ENCODE assay signal across 12 cellular contexts in genomic region chr19:16085115-16085514, GRCh38. TPM values are rescaled to one million over a fixed set of nuclear protein-coding genes. Genes with fewer than 3 reads are reported as not detected.
A peak's percentile ranks its signal among the peaks of the same experiment; 100 is the strongest.
DNase-seq lines count a peak whose midpoint lies in the region; ATAC-seq, FAIRE-seq and TF ChIP-seq lines count a peak whose summit lies in the region.
"Had no signal": no experiment of that assay in that cellular context is flagged by ENCODE, and none has a peak within 500 bp of the region (broad histone marks: within the 10 kb centered on the region; RNA-seq: fewer than 3 reads in every experiment).

No MANE protein-coding gene starts in this region.

- peaks cover 37 to 62% of the 10 kb centered on the region in 2 donors for H3K36me3 Mint-ChIP-seq in activated T-cell treated with anti-CD3 and anti-CD28 coated beads, Interleukin-2, amount 50 U/mL, for 72 hours (ENCODE audit: insufficient read depth in 2 of 2)

- H3K4me1 ChIP-seq in fibroblast of lung (ENCODE audit: control insufficient read depth, extremely low read depth, insufficient read depth, low read length) (peaks cover 41% of the 10 kb centered on the region), tibial artery (peaks cover 0 to 86% (median 51%) of the 10 kb centered on the region in 4 donors)

- H3K9me3 Mint-ChIP-seq in activated T-cell treated with anti-CD3 and anti-CD28 coated beads, Interleukin-2, amount 50 U/mL, for 72 hours, result no peaks in the 10 kb centered on the region
- H3K9me3 Mint-ChIP-seq: mesothelial cell of epicardium had no signal

- intact Hi-C loops in tibial artery (cut with DNase I; ENCODE audit: low total_unique reads), result no loop called here

- peak; percentile 19 to 37 for ATAC-seq in activated T-cell treated with anti-CD3 and anti-CD28 coated beads, Interleukin-2, amount 50 U/mL, for 72 hours (replicated peaks in 1 of 2)
- ATAC-seq: body of pancreas had no signal

- H3K9me3 ChIP-seq in WERI-Rb-1 (ENCODE audit: severe bottlenecking) (no peaks in the 10 kb centered on the region), fibroblast of lung (ENCODE audit: control insufficient read depth, insufficient read depth, low read depth, low read length) (no peaks in the 10 kb centered on the region), tibial artery (no peaks in the 10 kb centered on the region)
- H3K9me3 ChIP-seq: body of pancreas had no signal

- no peak for DNase-seq in activated T-cell treated with anti-CD3 and anti-CD28 coated beads, Interleukin-2, amount 50 U/mL, for 72 hours
- no peak for DNase-seq in activated T-cell treated with anti-CD3 and anti-CD28 coated beads, Interleukin-2, amount 50 U/mL, for 48 hours
- DNase-seq in WERI-Rb-1, result no peak
- peak in 1 of 2 donors; percentile 45 for DNase-seq in fibroblast of lung (ENCODE audit: low read depth in 2 of 2)
- DNase-seq in tibial artery, result no peak
- no peak for DNase-seq in SHP77 (lab: John Stamatoyannopoulos, UW)
- no peak for DNase-seq in GM19239 (ENCODE audit: insufficient read length, low spot score)
- DNase-seq in occipital lobe (lab: John Stamatoyannopoulos, UW), result no peak
- DNase-seq: body of pancreas, KBM-7 had no signal

- H3K4me3 ChIP-seq in WERI-Rb-1 (ENCODE audit: low read depth, low read length) (no peak overlapping the region), fibroblast of lung (replicated peaks in 1 of 4; ENCODE audit: control extremely low read depth in 1 of 4, insufficient read depth in 1 of 4, low read depth in 3 of 4, low read length in 4 of 4) (no peak overlapping the region), tibial artery (no peak overlapping the region)
- H3K4me3 ChIP-seq: body of pancreas had no signal

- H3K4me2 ChIP-seq in fibroblast of lung (ENCODE audit: extremely low read depth, insufficient read depth, low read length), result no peak overlapping the region

- no peaks in the 10 kb centered on the region for H3K27me3 Mint-ChIP-seq in activated T-cell treated with anti-CD3 and anti-CD28 coated beads, Interleukin-2, amount 50 U/mL, for 72 hours (ENCODE audit: low read depth)

- H3K4me3 Mint-ChIP-seq in activated T-cell treated with anti-CD3 and anti-CD28 coated beads, Interleukin-2, amount 50 U/mL, for 72 hours, result peak overlapping the region; percentile 78 to 82
- H3K4me3 Mint-ChIP-seq: mesothelial cell of epicardium had no signal

- peaks cover 74% of the 10 kb centered on the region for H3K4me1 Mint-ChIP-seq in activated T-cell treated with anti-CD3 and anti-CD28 coated beads, Interleukin-2, amount 50 U/mL, for 72 hours (ENCODE audit: low read depth)

- no peak overlapping the region for H2AFZ ChIP-seq in fibroblast of lung (ENCODE audit: low read length)

- no peak overlapping the region for H3K9ac ChIP-seq in fibroblast of lung (ENCODE audit: insufficient read depth, low read length)

- H3K27ac Mint-ChIP-seq in activated T-cell treated with anti-CD3 and anti-CD28 coated beads, Interleukin-2, amount 50 U/mL, for 72 hours, result peak overlapping the region; percentile 21

- peaks cover 96% of the 10 kb centered on the region for H3K79me2 ChIP-seq in fibroblast of lung (ENCODE audit: control insufficient read depth, insufficient read depth, low read length)

- H3K27me3 ChIP-seq in WERI-Rb-1 (ENCODE audit: insufficient read depth, low read depth, severe bottlenecking) (no peaks in the 10 kb centered on the region), fibroblast of lung (ENCODE audit: control insufficient read depth, insufficient read depth, low read length) (no peaks in the 10 kb centered on the region), tibial artery (no peaks in the 10 kb centered on the region)
- H3K27me3 ChIP-seq: body of pancreas had no signal

- FAIRE-seq in GM19239 (lab: Jason Lieb, UNC), result no peak

- H3K36me3 ChIP-seq in WERI-Rb-1, result peaks cover 87% of the 10 kb centered on the region
- peaks cover 55% of the 10 kb centered on the region for H3K36me3 ChIP-seq in fibroblast of lung (ENCODE audit: control insufficient read depth, insufficient read depth, low read length)
- H3K36me3 ChIP-seq in tibial artery, result peaks cover 92 to 100% (median 92%) of the 10 kb centered on the region in 3 donors

- peaks cover 4% of the 10 kb centered on the region for H4K20me1 ChIP-seq in fibroblast of lung (ENCODE audit: control insufficient read depth, extremely low read depth, insufficient read depth, low read length)

- TF ChIP-seq CTCF in WERI-Rb-1 (IDR thresholded peaks at IDR 0.05; ENCODE audit: low read depth, low read length), result no peak
- no peak for TF ChIP-seq CTCF in fibroblast of lung (conservative IDR thresholded peaks at IDR 0.05 in 1 of 2, IDR thresholded peaks at IDR 0.05 in 1 of 2; ENCODE audit: low read depth in 1 of 2, low read length in 2 of 2)
- TF ChIP-seq CTCF in tibial artery (IDR thresholded peaks at IDR 0.05), result no peak

- H3K27ac ChIP-seq in WERI-Rb-1 (peak overlapping the region; percentile 21; the same call in 1 of the 2 replicates), fibroblast of lung (ENCODE audit: insufficient read depth, low read length) (peak overlapping the region; percentile 28), tibial artery (peak overlapping the region; percentile 5 to 100)

RNA-seq across cellular contexts. Expression of gene TPM4, which starts 8.8 kb away (rescaled TPM):
- total RNA-seq in activated T-cell treated with anti-CD3 and anti-CD28 coated beads, Interleukin-2, amount 50 U/mL, for 72 hours, result 100 to 1,000 TPM; 427 to 456 TPM
- total RNA-seq in fibroblast of lung, result 720 and 822 TPM in 2 replicates
- polyA plus RNA-seq in fibroblast of lung, result 1,637 and 2,577 TPM in 2 replicates
- polyA plus RNA-seq in fibroblast of lung (2012), result 1,306 and 1,822 TPM in 2 replicates
- polyA minus RNA-seq in fibroblast of lung (ENCODE audit: low replicate concordance), result 192 and 286 TPM in 2 replicates
- total RNA-seq in occipital lobe, result 94.8 TPM

RNA-seq across cellular contexts. Expression of gene RAB8A, which starts 26.6 kb away (rescaled TPM):
- 10 to 100 TPM; 95.9 to 99.2 TPM for total RNA-seq in activated T-cell treated with anti-CD3 and anti-CD28 coated beads, Interleukin-2, amount 50 U/mL, for 72 hours
- 47.5 and 77.6 TPM in 2 replicates for total RNA-seq in fibroblast of lung
- 104 and 128 TPM in 2 replicates for polyA plus RNA-seq in fibroblast of lung
- 101 and 103 TPM in 2 replicates for polyA plus RNA-seq in fibroblast of lung (2012)
- 47.6 and 76.1 TPM in 2 replicates for polyA minus RNA-seq in fibroblast of lung (ENCODE audit: low replicate concordance)
- total RNA-seq in occipital lobe, result 33.7 TPM

RNA-seq across cellular contexts. Expression of gene HSH2D, which starts 58.4 kb away (rescaled TPM):
- 10 to 100 TPM; 29.9 to 37.2 TPM for total RNA-seq in activated T-cell treated with anti-CD3 and anti-CD28 coated beads, Interleukin-2, amount 50 U/mL, for 72 hours
- not detected in 2 replicates for total RNA-seq in fibroblast of lung
- polyA plus RNA-seq in fibroblast of lung, result not detected in 2 replicates
- not detected in 2 replicates for polyA plus RNA-seq in fibroblast of lung (2012)
- not detected in 2 replicates for polyA minus RNA-seq in fibroblast of lung (ENCODE audit: low replicate concordance)
- not detected for total RNA-seq in occipital lobe
- total RNA-seq: fibroblast of villous mesenchyme had no signal

Comparison
In these comparisons a context has a peak if more than half of its experiments do, and no peak if none do; other contexts are left out.
1. RNA of gene HSH2D, which starts 58.4 kb away (total RNA-seq): 29.9 to 37.2 TPM in activated T-cell treated with anti-CD3 and anti-CD28 coated beads, Interleukin-2, amount 50 U/mL, for 72 hours; not detected in fibroblast of lung and not detected in occipital lobe (single experiment); every median in the first group is over 10 times any median in the second.
2. Peak in every context shown above with its lines, with median percentiles within 50 percentile points of each other: H3K27ac ChIP-seq.